1 cellular context compared by ENCODE assay signal in the genomic region with DNA sequence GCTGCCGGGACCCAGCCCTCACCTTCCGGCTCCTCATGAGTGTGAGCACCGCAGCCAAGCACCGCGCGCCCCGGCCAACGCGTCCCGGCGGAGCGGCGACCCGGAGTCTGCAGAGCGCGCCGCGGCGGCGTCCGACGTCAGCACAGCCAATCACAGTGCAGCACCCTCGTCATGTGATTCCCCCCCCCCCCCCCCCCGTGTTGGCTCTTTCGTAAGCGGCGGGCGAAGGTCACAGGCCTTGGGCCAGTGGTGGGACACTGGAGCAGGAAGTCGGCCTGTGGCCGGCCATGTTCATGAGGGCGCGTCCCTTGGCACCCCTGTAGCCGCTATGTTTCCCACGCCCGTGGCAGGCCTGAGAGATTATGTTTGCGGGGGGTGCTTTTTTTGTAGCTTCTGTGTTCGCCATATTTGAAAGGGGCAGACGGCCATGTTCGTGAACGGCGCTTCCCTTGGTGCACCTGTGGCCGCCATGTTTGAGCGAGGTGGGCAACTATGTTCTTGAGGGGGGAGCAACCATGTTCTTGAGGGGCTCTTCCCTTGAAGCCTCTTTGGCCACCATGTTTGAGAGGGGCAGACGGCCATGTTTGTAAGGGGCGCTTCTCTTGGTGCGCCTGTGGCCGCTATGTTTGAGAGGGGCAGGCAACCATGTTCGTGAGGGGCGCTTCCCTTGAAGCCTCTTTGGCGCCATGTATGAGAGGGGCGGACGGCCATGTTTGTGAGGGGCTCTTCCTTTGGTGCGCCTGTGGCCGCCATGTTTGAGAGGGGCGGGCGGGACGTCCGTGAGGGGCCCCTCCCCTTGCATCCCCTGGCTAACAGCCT.
TF ChIP-seq lines count a peak whose summit lies in the region.

A gene (minus strand): TSS at position 123 of the 819 bp plus-strand sequence. CDS start 86 bp downstream, at position 37.

TF ChIP-seq in HepG2, 621 proteins besides CTCF, POLR2A, EP300 and RAD21 (continued from another document):
- TF ChIP-seq, protein P1, sequence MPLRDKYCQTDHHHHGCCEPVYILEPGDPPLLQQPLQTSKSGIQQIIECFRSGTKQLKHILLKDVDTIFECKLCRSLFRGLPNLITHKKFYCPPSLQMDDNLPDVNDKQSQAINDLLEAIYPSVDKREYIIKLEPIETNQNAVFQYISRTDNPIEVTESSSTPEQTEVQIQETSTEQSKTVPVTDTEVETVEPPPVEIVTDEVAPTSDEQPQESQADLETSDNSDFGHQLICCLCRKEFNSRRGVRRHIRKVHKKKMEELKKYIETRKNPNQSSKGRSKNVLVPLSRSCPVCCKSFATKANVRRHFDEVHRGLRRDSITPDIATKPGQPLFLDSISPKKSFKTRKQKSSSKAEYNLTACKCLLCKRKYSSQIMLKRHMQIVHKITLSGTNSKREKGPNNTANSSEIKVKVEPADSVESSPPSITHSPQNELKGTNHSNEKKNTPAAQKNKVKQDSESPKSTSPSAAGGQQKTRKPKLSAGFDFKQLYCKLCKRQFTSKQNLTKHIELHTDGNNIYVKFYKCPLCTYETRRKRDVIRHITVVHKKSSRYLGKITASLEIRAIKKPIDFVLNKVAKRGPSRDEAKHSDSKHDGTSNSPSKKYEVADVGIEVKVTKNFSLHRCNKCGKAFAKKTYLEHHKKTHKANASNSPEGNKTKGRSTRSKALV (CRISPR knock-in tag; IDR thresholded peaks at IDR 0.05): 0 out of 2 replicates have a peak, but pooled peaks have one; percentile 19
- peak; percentile 76 for TF ChIP-seq KAT8 (CRISPR knock-in tag; IDR thresholded peaks at IDR 0.05)
- TF ChIP-seq, protein P2, sequence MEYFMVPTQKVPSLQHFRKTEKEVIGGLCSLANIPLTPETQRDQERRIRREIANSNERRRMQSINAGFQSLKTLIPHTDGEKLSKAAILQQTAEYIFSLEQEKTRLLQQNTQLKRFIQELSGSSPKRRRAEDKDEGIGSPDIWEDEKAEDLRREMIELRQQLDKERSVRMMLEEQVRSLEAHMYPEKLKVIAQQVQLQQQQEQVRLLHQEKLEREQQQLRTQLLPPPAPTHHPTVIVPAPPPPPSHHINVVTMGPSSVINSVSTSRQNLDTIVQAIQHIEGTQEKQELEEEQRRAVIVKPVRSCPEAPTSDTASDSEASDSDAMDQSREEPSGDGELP (IDR thresholded peaks at IDR 0.05; ENCODE audit: borderline replicate concordance, low read depth): peak; percentile 1; the same call in 1 of the 2 replicates
- no peak for TF ChIP-seq ZFP37 (CRISPR knock-in tag; IDR thresholded peaks at IDR 0.05; ENCODE audit: borderline replicate concordance)
- TF ChIP-seq, protein P3, sequence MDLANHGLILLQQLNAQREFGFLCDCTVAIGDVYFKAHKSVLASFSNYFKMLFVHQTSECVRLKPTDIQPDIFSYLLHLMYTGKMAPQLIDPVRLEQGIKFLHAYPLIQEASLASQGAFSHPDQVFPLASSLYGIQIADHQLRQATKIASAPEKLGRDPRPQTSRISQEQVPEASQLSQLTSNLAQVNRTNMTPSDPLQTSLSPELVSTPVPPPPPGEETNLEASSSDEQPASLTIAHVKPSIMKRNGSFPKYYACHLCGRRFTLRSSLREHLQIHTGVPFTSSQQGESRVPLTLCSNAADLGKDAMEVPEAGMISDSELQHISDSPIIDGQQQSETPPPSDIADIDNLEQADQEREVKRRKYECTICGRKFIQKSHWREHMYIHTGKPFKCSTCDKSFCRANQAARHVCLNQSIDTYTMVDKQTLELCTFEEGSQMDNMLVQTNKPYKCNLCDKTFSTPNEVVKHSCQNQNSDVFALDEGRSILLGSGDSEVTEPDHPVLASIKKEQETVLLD (CRISPR knock-in tag; IDR thresholded peaks at IDR 0.05; ENCODE audit: low read depth): peak; percentile 82
- TF ChIP-seq ARNT2 (CRISPR knock-in tag; IDR thresholded peaks at IDR 0.05; ENCODE audit: low read depth): peak; percentile 50; the same call in 1 of the 2 replicates
- TF ChIP-seq XBP1 (CRISPR knock-in tag; IDR thresholded peaks at IDR 0.05): no peak
- peak; percentile 29; the same call in 1 of the 2 replicates for TF ChIP-seq MEIS1 (CRISPR knock-in tag; IDR thresholded peaks at IDR 0.05; ENCODE audit: borderline replicate concordance)
- TF ChIP-seq ZNF567 (CRISPR knock-in tag; IDR thresholded peaks at IDR 0.05; ENCODE audit: borderline replicate concordance): 0 out of 2 replicates have a peak, but pooled peaks have one; percentile 45
- peak; percentile 79 for TF ChIP-seq NFYB (CRISPR knock-in tag; IDR thresholded peaks at IDR 0.05)
- TF ChIP-seq MEIS2 (CRISPR knock-in tag; IDR thresholded peaks at IDR 0.05): no peak; the same call in 1 of the 2 replicates
- peak; percentile 83; the same call in 1 of the 2 replicates for TF ChIP-seq HES4 (CRISPR knock-in tag; IDR thresholded peaks at IDR 0.05; ENCODE audit: borderline replicate concordance)
- TF ChIP-seq, protein P4, sequence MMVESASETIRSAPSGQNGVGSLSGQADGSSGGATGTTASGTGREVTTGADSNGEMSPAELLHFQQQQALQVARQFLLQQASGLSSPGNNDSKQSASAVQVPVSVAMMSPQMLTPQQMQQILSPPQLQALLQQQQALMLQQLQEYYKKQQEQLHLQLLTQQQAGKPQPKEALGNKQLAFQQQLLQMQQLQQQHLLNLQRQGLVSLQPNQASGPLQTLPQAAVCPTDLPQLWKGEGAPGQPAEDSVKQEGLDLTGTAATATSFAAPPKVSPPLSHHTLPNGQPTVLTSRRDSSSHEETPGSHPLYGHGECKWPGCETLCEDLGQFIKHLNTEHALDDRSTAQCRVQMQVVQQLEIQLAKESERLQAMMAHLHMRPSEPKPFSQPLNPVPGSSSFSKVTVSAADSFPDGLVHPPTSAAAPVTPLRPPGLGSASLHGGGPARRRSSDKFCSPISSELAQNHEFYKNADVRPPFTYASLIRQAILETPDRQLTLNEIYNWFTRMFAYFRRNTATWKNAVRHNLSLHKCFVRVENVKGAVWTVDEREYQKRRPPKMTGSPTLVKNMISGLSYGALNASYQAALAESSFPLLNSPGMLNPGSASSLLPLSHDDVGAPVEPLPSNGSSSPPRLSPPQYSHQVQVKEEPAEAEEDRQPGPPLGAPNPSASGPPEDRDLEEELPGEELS (CRISPR knock-in tag; IDR thresholded peaks at IDR 0.05): peak; percentile 48; the same call in 1 of the 2 replicates
TF ChIP-seq in HepG2: peak in this region for 210.
